14 cellular contexts compared by ENCODE assay signal in the genomic region with DNA sequence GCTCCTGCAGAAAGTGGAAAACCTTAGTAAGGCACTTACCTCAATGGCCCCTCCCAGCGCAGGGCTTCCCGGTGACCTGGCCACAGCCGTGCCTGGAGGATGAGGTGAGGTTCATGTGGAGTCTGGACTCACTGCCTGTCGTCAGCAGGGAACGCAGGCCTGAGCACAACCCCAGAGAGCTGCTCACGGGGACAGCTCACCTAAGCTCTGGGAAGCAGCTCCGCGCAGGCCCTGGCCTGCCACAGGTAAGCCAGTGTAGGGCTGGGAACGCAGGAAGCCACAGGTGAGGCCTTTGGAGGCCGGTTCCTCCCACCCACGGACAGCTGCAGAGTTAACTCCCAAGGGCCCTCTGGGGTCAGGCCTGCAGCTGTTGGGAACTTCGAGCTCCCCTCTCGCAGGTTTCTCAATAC. TPM values are rescaled to one million over a fixed set of nuclear protein-coding genes. Genes with fewer than 3 reads are reported as not detected.
A peak's percentile ranks its signal among the peaks of the same experiment; 100 is the strongest.
DNase-seq lines count a peak whose midpoint lies in the region; ATAC-seq and TF ChIP-seq lines count a peak whose summit lies in the region.
"Had no signal": no experiment of that assay in that cellular context is flagged by ENCODE, and none has a peak within 500 bp of the region (broad histone marks: within the 10 kb centered on the region; RNA-seq: fewer than 3 reads in every experiment).

No MANE protein-coding gene starts in this region.

- H3K9ac ChIP-seq in OCI-LY3 (ENCODE audit: low read length): peak overlapping the region; percentile 22; the same call in 1 of the 2 replicates

- H3K4me2 ChIP-seq in OCI-LY3 (ENCODE audit: low read length): peak overlapping the region; percentile 55

- no peak overlapping the region for H3K4me3 Mint-ChIP-seq in activated naive CD8-positive, alpha-beta T cell treated with anti-CD3 and anti-CD28 coated beads, Interleukin-2, amount 50 U/mL, for 24 hours
- no peak overlapping the region for H3K4me3 Mint-ChIP-seq in activated naive CD8-positive, alpha-beta T cell treated with anti-CD3 and anti-CD28 coated beads for 36 hours
- H3K4me3 Mint-ChIP-seq in Calu3 (ENCODE audit: low read depth, unreplicated experiment): no peak overlapping the region
- H3K4me3 Mint-ChIP-seq: activated naive CD4-positive, alpha-beta T cell treated with anti-CD3 and anti-CD28 coated beads for 36 hours; mesothelial cell of epicardium had no signal

- H3K4me3 ChIP-seq in OCI-LY3 (ENCODE audit: low read length) (no peak overlapping the region), vagina (no peak overlapping the region), BE2C (ENCODE audit: low read depth, low read length) (no peak overlapping the region)
- H3K4me3 ChIP-seq: pancreas had no signal

- DNase-seq in activated naive CD8-positive, alpha-beta T cell treated with anti-CD3 and anti-CD28 coated beads, Interleukin-2, amount 50 U/mL, for 24 hours: no peak
- DNase-seq in activated naive CD8-positive, alpha-beta T cell treated with anti-CD3 and anti-CD28 coated beads for 36 hours: no peak
- DNase-seq in iPS-NIHi7 (ENCODE audit: extremely low spot score) (peak; percentile 22), vagina (ENCODE audit: extremely low spot score in 2 of 2) (peak in 1 of 2 donors; percentile 88), Calu3 (no peak), BE2C (no peak)
- DNase-seq: activated CD8-positive, alpha-beta memory T cell treated with anti-CD3 and anti-CD28 coated beads for 24 hours; activated naive CD4-positive, alpha-beta T cell treated with anti-CD3 and anti-CD28 coated beads for 36 hours; central memory CD4-positive, alpha-beta T cell; NCI-H2227 treated with DMSO at 0.1 percent for 48 hours; pancreas had no signal

- no peaks in the 10 kb centered on the region for H3K9me3 Mint-ChIP-seq in activated naive CD8-positive, alpha-beta T cell treated with anti-CD3 and anti-CD28 coated beads, Interleukin-2, amount 50 U/mL, for 24 hours
- H3K9me3 Mint-ChIP-seq in activated naive CD8-positive, alpha-beta T cell treated with anti-CD3 and anti-CD28 coated beads for 36 hours: no peaks in the 10 kb centered on the region
- H3K9me3 Mint-ChIP-seq in Calu3 (ENCODE audit: low read depth, unreplicated experiment): no peaks in the 10 kb centered on the region
- H3K9me3 Mint-ChIP-seq: activated naive CD4-positive, alpha-beta T cell treated with anti-CD3 and anti-CD28 coated beads for 36 hours; mesothelial cell of epicardium had no signal

- no peaks in the 10 kb centered on the region for H3K9me3 ChIP-seq in OCI-LY3 (ENCODE audit: insufficient read depth, low read length)
- no peaks in the 10 kb centered on the region for H3K9me3 ChIP-seq in vagina
- no peaks in the 10 kb centered on the region for H3K9me3 ChIP-seq in BE2C
- H3K9me3 ChIP-seq: pancreas had no signal

- no peak overlapping the region for H3K27ac Mint-ChIP-seq in activated naive CD8-positive, alpha-beta T cell treated with anti-CD3 and anti-CD28 coated beads, Interleukin-2, amount 50 U/mL, for 24 hours
- H3K27ac Mint-ChIP-seq in activated naive CD8-positive, alpha-beta T cell treated with anti-CD3 and anti-CD28 coated beads for 36 hours: no peak overlapping the region
- H3K27ac Mint-ChIP-seq in Calu3 (ENCODE audit: unreplicated experiment): no peak overlapping the region
- H3K27ac Mint-ChIP-seq: activated naive CD4-positive, alpha-beta T cell treated with anti-CD3 and anti-CD28 coated beads for 36 hours; mesothelial cell of epicardium had no signal

- H3K36me3 Mint-ChIP-seq in activated naive CD8-positive, alpha-beta T cell treated with anti-CD3 and anti-CD28 coated beads, Interleukin-2, amount 50 U/mL, for 24 hours (ENCODE audit: low read depth): peaks cover 20% of the 10 kb centered on the region
- peaks cover 6% of the 10 kb centered on the region for H3K36me3 Mint-ChIP-seq in activated naive CD8-positive, alpha-beta T cell treated with anti-CD3 and anti-CD28 coated beads for 36 hours
- peaks cover 57% of the 10 kb centered on the region for H3K36me3 Mint-ChIP-seq in Calu3 (ENCODE audit: insufficient read depth, unreplicated experiment)

- no peaks in the 10 kb centered on the region for H4K20me1 ChIP-seq in OCI-LY3 (ENCODE audit: insufficient read depth, low read length)

- H3K4me1 Mint-ChIP-seq in activated naive CD8-positive, alpha-beta T cell treated with anti-CD3 and anti-CD28 coated beads, Interleukin-2, amount 50 U/mL, for 24 hours: peaks cover 3% of the 10 kb centered on the region
- H3K4me1 Mint-ChIP-seq in activated naive CD8-positive, alpha-beta T cell treated with anti-CD3 and anti-CD28 coated beads for 36 hours: no peaks in the 10 kb centered on the region
- H3K4me1 Mint-ChIP-seq in Calu3 (ENCODE audit: low read depth, unreplicated experiment): no peaks in the 10 kb centered on the region

- intact Hi-C loops in vagina (cut with DNase I): no loop called here
- intact Hi-C loops in Calu3 (cut with micrococcal nuclease; ENCODE audit: unreplicated experiment): no loop called here

- CTCF ChIA-PET in Calu3 (lab: Charles Lee): interaction anchor here (0.6 kb wide), 1 partner anchor 22 kb away, joined by 5 read pairs; no protein-coding TSS in a partner anchor

- H3K79me2 ChIP-seq in OCI-LY3 (ENCODE audit: low read length): no peaks in the 10 kb centered on the region

- H3K4me1 ChIP-seq in OCI-LY3 (ENCODE audit: low read length): peaks cover 52% of the 10 kb centered on the region
- peaks cover 55% of the 10 kb centered on the region for H3K4me1 ChIP-seq in vagina
- peaks cover 9% of the 10 kb centered on the region for H3K4me1 ChIP-seq in BE2C
- H3K4me1 ChIP-seq: pancreas had no signal

- ATAC-seq in activated naive CD8-positive, alpha-beta T cell treated with anti-CD3 and anti-CD28 coated beads, Interleukin-2, amount 50 U/mL, for 24 hours: peak; percentile 25
- no peak for ATAC-seq in HG02981 (IDR thresholded peaks at IDR 0.05; ENCODE audit: unreplicated experiment)

- H3K27me3 Mint-ChIP-seq in activated naive CD8-positive, alpha-beta T cell treated with anti-CD3 and anti-CD28 coated beads, Interleukin-2, amount 50 U/mL, for 24 hours: no peaks in the 10 kb centered on the region
- H3K27me3 Mint-ChIP-seq in activated naive CD8-positive, alpha-beta T cell treated with anti-CD3 and anti-CD28 coated beads for 36 hours: no peaks in the 10 kb centered on the region
- H3K27me3 Mint-ChIP-seq in Calu3 (ENCODE audit: unreplicated experiment): no peaks in the 10 kb centered on the region

- no TSS peak for BruUV-seq in Calu3 (replicated peaks; lab: Mats Ljungman, UMichigan)

- H3K27me3 ChIP-seq in OCI-LY3 (ENCODE audit: low read depth, low read length): no peaks in the 10 kb centered on the region
- no peaks in the 10 kb centered on the region for H3K27me3 ChIP-seq in vagina
- H3K27me3 ChIP-seq in BE2C: no peaks in the 10 kb centered on the region
- H3K27me3 ChIP-seq: pancreas had no signal

- H3K36me3 ChIP-seq in OCI-LY3 (replicated peaks; ENCODE audit: low read depth, low read length) (peaks cover 39% of the 10 kb centered on the region), vagina (peaks cover 0 to 15% of the 10 kb centered on the region in 2 donors), BE2C (peaks cover 59% of the 10 kb centered on the region)

- no peak for TF ChIP-seq CTCF in OCI-LY3 (IDR thresholded peaks at IDR 0.05; ENCODE audit: low read depth, low read length)
- no peak for TF ChIP-seq CTCF in vagina (IDR thresholded peaks at IDR 0.05)
- no peak for TF ChIP-seq CTCF in Calu3 (IDR thresholded peaks at IDR 0.05; ENCODE audit: unreplicated experiment)
- TF ChIP-seq CTCF in BE2C (IDR thresholded peaks at IDR 0.05; ENCODE audit: low read depth, low read length): no peak

- TF ChIP-seq POLR2A in vagina (IDR thresholded peaks at IDR 0.05): no peak

- H3K27ac ChIP-seq in OCI-LY3 (ENCODE audit: low read length) (peak overlapping the region; percentile 56), vagina (peak overlapping the region; percentile 33)
- H3K27ac ChIP-seq: pancreas had no signal

- H2AFZ ChIP-seq in OCI-LY3 (ENCODE audit: low read depth, low read length): no peak overlapping the region

RNA-seq across cellular contexts. Expression of a gene that starts 32.8 kb away (rescaled TPM):
- 10 to 100 TPM; 66.6 to 67.5 TPM for total RNA-seq in activated naive CD8-positive, alpha-beta T cell treated with anti-CD3 and anti-CD28 coated beads for 36 hours
- total RNA-seq in vagina (57.9 TPM), Calu3 (2022) (111 and 136 TPM in 2 replicates)
- polyA plus RNA-seq in BE2C (2012; ENCODE audit: insufficient read depth, insufficient read length, low read depth): 101 TPM
